In the genomic region with DNA sequence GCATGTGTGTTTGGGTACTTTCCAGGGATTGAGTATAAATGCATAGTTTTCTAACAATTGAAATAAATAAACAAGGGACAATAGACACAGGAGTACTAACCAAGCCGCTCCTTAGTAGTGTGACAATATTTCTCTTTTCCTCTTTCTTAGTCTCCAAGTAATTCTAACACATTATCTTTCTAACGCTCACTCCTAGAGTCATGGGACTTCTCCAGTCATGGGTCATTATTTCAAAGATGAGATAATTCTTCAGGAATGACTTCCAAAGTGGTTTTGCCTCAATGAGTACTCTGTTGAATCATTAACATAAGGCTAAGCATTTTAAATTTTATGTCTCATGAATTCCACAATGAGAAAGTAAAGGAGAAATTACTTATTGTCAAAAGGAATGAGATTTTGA, we compare ENCODE assay signal across 13 cellular contexts.
DNase-seq lines count a peak whose midpoint lies in the region; ATAC-seq and TF ChIP-seq lines count a peak whose summit lies in the region.
"Had no signal": no experiment of that assay in that cellular context is flagged by ENCODE, and none has a peak within 500 bp of the region (broad histone marks: within the 10 kb centered on the region; RNA-seq: fewer than 3 reads in every experiment).

No MANE protein-coding gene starts in this region.

- TF ChIP-seq POLR2A in adrenal gland (IDR thresholded peaks at IDR 0.05), result no peak

- H3K4me1 ChIP-seq in adrenal gland (replicated peaks in 1 of 2), result no peaks in the 10 kb centered on the region

- no peak for TF ChIP-seq CTCF in adrenal gland (IDR thresholded peaks at IDR 0.05)

- 74 to 84% (median 78%) methylated on average over 2 of the region's 2 CpGs for WGBS in adrenal gland, 4 donors

- H3K27me3 ChIP-seq in adrenal gland, result no peaks in the 10 kb centered on the region
- H3K27me3 ChIP-seq: right atrium auricular region had no signal

- H3K36me3 ChIP-seq in adrenal gland (replicated peaks in 1 of 2), result no peaks in the 10 kb centered on the region
- H3K36me3 ChIP-seq: right atrium auricular region had no signal

- ATAC-seq in GM18861 (IDR thresholded peaks at IDR 0.05; ENCODE audit: unreplicated experiment), result no peak
- ATAC-seq in GM21360 (IDR thresholded peaks at IDR 0.05; ENCODE audit: unreplicated experiment), result no peak
- no peak for ATAC-seq in GM21528 (IDR thresholded peaks at IDR 0.05; ENCODE audit: low FRiP score, unreplicated experiment)
- ATAC-seq: esophagus mucosa; stimulated activated naive CD8-positive, alpha-beta T cell treated with anti-CD3 and anti-CD28 coated beads, Interleukin-15, amount 100 ng/mL, for 72 hours; T-helper 17 cell had no signal

- intact Hi-C loops in adrenal gland (cut with DNase I), result no loop called here

- DNase-seq in Caki2 (ENCODE audit: low read depth) (peak; percentile 92), RPMI7951 (ENCODE audit: low read depth) (peak; percentile 79), fibroblast of gingiva (ENCODE audit: low read depth) (peak; percentile 48), non-pigmented ciliary epithelial cell (ENCODE audit: low read depth) (peak; percentile 78), adrenal gland (no peak)
- DNase-seq: CD8-positive, alpha-beta memory T cell; stimulated activated naive CD8-positive, alpha-beta T cell treated with anti-CD3 and anti-CD28 coated beads, Interleukin-15, amount 100 ng/mL, for 72 hours; T-helper 17 cell had no signal

- H3K4me3 ChIP-seq in adrenal gland, result no peak overlapping the region
- H3K4me3 ChIP-seq: right atrium auricular region had no signal

- H3K27ac ChIP-seq in adrenal gland, result no peak overlapping the region
- H3K27ac ChIP-seq: right atrium auricular region had no signal

- H3K9me3 ChIP-seq in adrenal gland (replicated peaks in 1 of 3), result no peaks in the 10 kb centered on the region
- H3K9me3 ChIP-seq: right atrium auricular region had no signal

- in situ Hi-C loops in Caki2 (cut with HindIII; ENCODE audit: low pct_unique_long_range_greater_than_20kb, low sequenced_read_pairs), result no loop called here

Comparison
In these comparisons a context has a peak if more than half of its experiments do, and no peak if none do; other contexts are left out.
1. DNase-seq: peak in Caki2 (single experiment), RPMI7951 (single experiment), fibroblast of gingiva (single experiment) and non-pigmented ciliary epithelial cell (single experiment); none in adrenal gland (0 of 7).